Comparison of ENCODE assay signal across 1 cellular context in the genomic region with DNA sequence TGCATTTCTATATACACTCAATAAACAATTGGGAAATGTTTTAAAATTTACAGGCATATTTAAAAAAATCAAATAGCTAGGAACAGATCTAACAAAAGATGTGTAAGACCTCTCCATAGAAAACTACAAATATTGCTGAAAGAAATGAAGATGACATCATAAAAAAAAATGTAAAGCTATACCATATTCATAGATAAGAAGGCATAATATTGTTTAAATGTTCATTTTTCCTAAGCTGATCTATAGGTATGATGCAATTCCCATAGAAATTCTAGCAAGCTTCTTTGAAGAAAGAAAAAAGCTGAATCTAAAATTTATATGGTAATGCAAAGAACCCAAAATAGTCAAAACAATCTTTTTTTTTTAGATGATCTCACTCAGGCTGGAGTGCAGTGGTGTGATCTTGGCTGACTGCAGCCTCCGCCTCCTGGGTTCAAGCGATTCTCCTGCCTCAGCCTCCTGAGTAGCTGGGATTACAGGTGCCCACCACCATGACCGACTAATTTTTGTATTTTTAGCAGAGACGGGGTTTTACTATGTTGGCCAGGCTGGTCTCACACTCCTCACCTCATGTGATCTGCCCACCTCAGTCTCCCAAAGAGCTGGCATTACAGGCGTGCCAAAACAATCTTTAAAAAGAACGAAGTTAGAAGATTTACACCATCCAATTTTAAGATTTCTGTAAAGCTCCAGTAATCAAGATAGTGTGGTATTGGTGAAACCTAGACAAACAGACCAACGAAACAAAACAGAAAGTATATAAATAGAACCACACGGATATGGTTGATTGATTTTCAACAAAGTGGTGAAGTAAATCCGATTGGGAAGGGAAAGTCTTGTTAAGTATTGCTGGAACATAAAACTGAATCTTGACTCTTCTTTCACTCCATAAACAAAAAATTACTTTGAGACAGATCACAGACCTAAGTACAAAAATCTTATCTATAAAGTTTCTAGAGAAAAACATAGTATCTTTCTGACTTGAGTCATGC.
TF ChIP-seq lines count a peak whose summit lies in the region.

No MANE protein-coding gene starts in this region.

TF ChIP-seq in GM12878, 131 proteins besides CTCF, POLR2A, EP300 and RAD21 (continues in another document):
- TF ChIP-seq NR2F1 (conservative IDR thresholded peaks at IDR 0.05) (peak; percentile 38; the same call in 1 of the 2 replicates), CREM (IDR thresholded peaks at IDR 0.05; ENCODE audit: low read depth) (peak; percentile 46; the same call in 1 of the 2 replicates), ZNF217 (IDR thresholded peaks at IDR 0.05) (peak; percentile 91), MEF2A (IDR thresholded peaks at IDR 0.05; ENCODE audit: insufficient read depth, low read depth, low read length) (peak; percentile 93), JUNB (IDR thresholded peaks at IDR 0.05) (peak; percentile 13; the same call in 1 of the 2 replicates), MEF2B (IDR thresholded peaks at IDR 0.05; ENCODE audit: partially characterized antibody, poor library complexity, severe bottlenecking) (peak; percentile 90), NBN (IDR thresholded peaks at IDR 0.05) (peak; percentile 90), BHLHE40 (IDR thresholded peaks at IDR 0.05; ENCODE audit: borderline replicate concordance in 1 of 2, low read depth in 2 of 2, low read length in 1 of 2) (peak in 1 of 2 experiments; percentile 66; a peak in 2 of 4 replicates), ZBED1 (IDR thresholded peaks at IDR 0.05; ENCODE audit: borderline replicate concordance) (peak; percentile 36; the same call in 1 of the 2 replicates), MTA2 (IDR thresholded peaks at IDR 0.05; ENCODE audit: low read depth) (peak; percentile 84), TBL1XR1 (IDR thresholded peaks at IDR 0.05; ENCODE audit: low read depth, low read length) (0 out of 2 replicates have a peak, but pooled peaks have one; percentile 28), ZNF274 (IDR thresholded peaks at IDR 0.05; ENCODE audit: insufficient read depth, insufficient read length) (no peak), DPF2 (IDR thresholded peaks at IDR 0.05) (peak; percentile 86), IKZF1 (conservative IDR thresholded peaks at IDR 0.05) (peak; percentile 91), RBBP5 (conservative IDR thresholded peaks at IDR 0.05) (0 out of 2 replicates have a peak, but pooled peaks have one; percentile 80), EED (IDR thresholded peaks at IDR 0.05; ENCODE audit: low read depth) (peak; percentile 48; the same call in 1 of the 2 replicates), SMARCA5 (IDR thresholded peaks at IDR 0.05) (peak; percentile 80)
- TF ChIP-seq, protein P1, sequence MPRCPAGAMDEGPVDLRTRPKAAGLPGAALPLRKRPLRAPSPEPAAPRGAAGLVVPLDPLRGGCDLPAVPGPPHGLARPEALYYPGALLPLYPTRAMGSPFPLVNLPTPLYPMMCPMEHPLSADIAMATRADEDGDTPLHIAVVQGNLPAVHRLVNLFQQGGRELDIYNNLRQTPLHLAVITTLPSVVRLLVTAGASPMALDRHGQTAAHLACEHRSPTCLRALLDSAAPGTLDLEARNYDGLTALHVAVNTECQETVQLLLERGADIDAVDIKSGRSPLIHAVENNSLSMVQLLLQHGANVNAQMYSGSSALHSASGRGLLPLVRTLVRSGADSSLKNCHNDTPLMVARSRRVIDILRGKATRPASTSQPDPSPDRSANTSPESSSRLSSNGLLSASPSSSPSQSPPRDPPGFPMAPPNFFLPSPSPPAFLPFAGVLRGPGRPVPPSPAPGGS (IDR thresholded peaks at IDR 0.05; ENCODE audit: borderline replicate concordance, insufficient read depth, low read depth, low read length, poor library complexity, severe bottlenecking), result peak; percentile 12
- TF ChIP-seq, protein P2, sequence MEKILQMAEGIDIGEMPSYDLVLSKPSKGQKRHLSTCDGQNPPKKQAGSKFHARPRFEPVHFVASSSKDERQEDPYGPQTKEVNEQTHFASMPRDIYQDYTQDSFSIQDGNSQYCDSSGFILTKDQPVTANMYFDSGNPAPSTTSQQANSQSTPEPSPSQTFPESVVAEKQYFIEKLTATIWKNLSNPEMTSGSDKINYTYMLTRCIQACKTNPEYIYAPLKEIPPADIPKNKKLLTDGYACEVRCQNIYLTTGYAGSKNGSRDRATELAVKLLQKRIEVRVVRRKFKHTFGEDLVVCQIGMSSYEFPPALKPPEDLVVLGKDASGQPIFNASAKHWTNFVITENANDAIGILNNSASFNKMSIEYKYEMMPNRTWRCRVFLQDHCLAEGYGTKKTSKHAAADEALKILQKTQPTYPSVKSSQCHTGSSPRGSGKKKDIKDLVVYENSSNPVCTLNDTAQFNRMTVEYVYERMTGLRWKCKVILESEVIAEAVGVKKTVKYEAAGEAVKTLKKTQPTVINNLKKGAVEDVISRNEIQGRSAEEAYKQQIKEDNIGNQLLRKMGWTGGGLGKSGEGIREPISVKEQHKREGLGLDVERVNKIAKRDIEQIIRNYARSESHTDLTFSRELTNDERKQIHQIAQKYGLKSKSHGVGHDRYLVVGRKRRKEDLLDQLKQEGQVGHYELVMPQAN (conservative IDR thresholded peaks at IDR 0.05), result 0 out of 2 replicates have a peak, but pooled peaks have one; percentile 48
- TF ChIP-seq, protein P3, sequence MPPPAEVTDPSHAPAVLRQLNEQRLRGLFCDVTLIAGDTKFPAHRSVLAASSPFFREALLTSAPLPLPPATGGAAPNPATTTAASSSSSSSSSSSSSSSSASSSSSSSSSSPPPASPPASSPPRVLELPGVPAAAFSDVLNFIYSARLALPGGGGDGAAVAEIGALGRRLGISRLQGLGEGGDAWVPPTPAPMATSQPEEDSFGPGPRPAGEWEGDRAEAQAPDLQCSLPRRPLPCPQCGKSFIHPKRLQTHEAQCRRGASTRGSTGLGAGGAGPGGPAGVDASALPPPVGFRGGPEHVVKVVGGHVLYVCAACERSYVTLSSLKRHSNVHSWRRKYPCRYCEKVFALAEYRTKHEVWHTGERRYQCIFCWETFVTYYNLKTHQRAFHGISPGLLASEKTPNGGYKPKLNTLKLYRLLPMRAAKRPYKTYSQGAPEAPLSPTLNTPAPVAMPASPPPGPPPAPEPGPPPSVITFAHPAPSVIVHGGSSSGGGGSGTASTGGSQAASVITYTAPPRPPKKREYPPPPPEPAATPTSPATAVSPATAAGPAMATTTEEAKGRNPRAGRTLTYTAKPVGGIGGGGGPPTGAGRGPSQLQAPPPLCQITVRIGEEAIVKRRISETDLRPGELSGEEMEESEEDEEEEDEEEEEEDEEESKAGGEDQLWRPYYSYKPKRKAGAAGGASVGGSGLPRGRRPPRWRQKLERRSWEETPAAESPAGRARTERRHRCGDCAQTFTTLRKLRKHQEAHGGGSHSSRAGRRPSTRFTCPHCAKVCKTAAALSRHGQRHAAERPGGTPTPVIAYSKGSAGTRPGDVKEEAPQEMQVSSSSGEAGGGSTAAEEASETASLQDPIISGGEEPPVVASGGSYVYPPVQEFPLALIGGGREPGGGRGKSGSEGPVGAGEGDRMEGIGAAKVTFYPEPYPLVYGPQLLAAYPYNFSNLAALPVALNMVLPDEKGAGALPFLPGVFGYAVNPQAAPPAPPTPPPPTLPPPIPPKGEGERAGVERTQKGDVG (CRISPR knock-in tag; IDR thresholded peaks at IDR 0.05), result no peak
- TF ChIP-seq, protein P4, sequence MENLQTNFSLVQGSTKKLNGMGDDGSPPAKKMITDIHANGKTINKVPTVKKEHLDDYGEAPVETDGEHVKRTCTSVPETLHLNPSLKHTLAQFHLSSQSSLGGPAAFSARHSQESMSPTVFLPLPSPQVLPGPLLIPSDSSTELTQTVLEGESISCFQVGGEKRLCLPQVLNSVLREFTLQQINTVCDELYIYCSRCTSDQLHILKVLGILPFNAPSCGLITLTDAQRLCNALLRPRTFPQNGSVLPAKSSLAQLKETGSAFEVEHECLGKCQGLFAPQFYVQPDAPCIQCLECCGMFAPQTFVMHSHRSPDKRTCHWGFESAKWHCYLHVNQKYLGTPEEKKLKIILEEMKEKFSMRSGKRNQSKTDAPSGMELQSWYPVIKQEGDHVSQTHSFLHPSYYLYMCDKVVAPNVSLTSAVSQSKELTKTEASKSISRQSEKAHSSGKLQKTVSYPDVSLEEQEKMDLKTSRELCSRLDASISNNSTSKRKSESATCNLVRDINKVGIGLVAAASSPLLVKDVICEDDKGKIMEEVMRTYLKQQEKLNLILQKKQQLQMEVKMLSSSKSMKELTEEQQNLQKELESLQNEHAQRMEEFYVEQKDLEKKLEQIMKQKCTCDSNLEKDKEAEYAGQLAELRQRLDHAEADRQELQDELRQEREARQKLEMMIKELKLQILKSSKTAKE (IDR thresholded peaks at IDR 0.05; ENCODE audit: low read depth, poor library complexity, severe bottlenecking), result peak; percentile 92
- TF ChIP-seq, protein P5, sequence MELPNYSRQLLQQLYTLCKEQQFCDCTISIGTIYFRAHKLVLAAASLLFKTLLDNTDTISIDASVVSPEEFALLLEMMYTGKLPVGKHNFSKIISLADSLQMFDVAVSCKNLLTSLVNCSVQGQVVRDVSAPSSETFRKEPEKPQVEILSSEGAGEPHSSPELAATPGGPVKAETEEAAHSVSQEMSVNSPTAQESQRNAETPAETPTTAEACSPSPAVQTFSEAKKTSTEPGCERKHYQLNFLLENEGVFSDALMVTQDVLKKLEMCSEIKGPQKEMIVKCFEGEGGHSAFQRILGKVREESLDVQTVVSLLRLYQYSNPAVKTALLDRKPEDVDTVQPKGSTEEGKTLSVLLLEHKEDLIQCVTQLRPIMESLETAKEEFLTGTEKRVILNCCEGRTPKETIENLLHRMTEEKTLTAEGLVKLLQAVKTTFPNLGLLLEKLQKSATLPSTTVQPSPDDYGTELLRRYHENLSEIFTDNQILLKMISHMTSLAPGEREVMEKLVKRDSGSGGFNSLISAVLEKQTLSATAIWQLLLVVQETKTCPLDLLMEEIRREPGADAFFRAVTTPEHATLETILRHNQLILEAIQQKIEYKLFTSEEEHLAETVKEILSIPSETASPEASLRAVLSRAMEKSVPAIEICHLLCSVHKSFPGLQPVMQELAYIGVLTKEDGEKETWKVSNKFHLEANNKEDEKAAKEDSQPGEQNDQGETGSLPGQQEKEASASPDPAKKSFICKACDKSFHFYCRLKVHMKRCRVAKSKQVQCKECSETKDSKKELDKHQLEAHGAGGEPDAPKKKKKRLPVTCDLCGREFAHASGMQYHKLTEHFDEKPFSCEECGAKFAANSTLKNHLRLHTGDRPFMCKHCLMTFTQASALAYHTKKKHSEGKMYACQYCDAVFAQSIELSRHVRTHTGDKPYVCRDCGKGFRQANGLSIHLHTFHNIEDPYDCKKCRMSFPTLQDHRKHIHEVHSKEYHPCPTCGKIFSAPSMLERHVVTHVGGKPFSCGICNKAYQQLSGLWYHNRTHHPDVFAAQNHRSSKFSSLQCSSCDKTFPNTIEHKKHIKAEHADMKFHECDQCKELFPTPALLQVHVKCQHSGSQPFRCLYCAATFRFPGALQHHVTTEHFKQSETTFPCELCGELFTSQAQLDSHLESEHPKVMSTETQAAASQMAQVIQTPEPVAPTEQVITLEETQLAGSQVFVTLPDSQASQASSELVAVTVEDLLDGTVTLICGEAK (IDR thresholded peaks at IDR 0.05; ENCODE audit: borderline replicate concordance), result peak; percentile 88
- TF ChIP-seq, protein P6, sequence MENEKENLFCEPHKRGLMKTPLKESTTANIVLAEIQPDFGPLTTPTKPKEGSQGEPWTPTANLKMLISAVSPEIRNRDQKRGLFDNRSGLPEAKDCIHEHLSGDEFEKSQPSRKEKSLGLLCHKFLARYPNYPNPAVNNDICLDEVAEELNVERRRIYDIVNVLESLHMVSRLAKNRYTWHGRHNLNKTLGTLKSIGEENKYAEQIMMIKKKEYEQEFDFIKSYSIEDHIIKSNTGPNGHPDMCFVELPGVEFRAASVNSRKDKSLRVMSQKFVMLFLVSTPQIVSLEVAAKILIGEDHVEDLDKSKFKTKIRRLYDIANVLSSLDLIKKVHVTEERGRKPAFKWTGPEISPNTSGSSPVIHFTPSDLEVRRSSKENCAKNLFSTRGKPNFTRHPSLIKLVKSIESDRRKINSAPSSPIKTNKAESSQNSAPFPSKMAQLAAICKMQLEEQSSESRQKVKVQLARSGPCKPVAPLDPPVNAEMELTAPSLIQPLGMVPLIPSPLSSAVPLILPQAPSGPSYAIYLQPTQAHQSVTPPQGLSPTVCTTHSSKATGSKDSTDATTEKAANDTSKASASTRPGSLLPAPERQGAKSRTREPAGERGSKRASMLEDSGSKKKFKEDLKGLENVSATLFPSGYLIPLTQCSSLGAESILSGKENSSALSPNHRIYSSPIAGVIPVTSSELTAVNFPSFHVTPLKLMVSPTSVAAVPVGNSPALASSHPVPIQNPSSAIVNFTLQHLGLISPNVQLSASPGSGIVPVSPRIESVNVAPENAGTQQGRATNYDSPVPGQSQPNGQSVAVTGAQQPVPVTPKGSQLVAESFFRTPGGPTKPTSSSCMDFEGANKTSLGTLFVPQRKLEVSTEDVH (IDR thresholded peaks at IDR 0.05; ENCODE audit: low read depth, partially characterized antibody), result no peak
- TF ChIP-seq, protein P7, sequence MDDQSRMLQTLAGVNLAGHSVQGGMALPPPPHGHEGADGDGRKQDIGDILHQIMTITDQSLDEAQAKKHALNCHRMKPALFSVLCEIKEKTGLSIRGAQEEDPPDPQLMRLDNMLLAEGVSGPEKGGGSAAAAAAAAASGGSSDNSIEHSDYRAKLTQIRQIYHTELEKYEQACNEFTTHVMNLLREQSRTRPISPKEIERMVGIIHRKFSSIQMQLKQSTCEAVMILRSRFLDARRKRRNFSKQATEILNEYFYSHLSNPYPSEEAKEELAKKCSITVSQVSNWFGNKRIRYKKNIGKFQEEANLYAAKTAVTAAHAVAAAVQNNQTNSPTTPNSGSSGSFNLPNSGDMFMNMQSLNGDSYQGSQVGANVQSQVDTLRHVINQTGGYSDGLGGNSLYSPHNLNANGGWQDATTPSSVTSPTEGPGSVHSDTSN (IDR thresholded peaks at IDR 0.05; ENCODE audit: insufficient replicate concordance, low read depth, low read length), result no peak
- TF ChIP-seq, protein P8, sequence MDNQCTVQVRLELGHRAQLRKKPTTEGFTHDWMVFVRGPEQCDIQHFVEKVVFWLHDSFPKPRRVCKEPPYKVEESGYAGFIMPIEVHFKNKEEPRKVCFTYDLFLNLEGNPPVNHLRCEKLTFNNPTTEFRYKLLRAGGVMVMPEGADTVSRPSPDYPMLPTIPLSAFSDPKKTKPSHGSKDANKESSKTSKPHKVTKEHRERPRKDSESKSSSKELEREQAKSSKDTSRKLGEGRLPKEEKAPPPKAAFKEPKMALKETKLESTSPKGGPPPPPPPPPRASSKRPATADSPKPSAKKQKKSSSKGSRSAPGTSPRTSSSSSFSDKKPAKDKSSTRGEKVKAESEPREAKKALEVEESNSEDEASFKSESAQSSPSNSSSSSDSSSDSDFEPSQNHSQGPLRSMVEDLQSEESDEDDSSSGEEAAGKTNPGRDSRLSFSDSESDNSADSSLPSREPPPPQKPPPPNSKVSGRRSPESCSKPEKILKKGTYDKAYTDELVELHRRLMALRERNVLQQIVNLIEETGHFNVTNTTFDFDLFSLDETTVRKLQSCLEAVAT (IDR thresholded peaks at IDR 0.05), result peak; percentile 85
